Comparison of ENCODE assay signal across 8 cellular contexts in the genomic region with DNA sequence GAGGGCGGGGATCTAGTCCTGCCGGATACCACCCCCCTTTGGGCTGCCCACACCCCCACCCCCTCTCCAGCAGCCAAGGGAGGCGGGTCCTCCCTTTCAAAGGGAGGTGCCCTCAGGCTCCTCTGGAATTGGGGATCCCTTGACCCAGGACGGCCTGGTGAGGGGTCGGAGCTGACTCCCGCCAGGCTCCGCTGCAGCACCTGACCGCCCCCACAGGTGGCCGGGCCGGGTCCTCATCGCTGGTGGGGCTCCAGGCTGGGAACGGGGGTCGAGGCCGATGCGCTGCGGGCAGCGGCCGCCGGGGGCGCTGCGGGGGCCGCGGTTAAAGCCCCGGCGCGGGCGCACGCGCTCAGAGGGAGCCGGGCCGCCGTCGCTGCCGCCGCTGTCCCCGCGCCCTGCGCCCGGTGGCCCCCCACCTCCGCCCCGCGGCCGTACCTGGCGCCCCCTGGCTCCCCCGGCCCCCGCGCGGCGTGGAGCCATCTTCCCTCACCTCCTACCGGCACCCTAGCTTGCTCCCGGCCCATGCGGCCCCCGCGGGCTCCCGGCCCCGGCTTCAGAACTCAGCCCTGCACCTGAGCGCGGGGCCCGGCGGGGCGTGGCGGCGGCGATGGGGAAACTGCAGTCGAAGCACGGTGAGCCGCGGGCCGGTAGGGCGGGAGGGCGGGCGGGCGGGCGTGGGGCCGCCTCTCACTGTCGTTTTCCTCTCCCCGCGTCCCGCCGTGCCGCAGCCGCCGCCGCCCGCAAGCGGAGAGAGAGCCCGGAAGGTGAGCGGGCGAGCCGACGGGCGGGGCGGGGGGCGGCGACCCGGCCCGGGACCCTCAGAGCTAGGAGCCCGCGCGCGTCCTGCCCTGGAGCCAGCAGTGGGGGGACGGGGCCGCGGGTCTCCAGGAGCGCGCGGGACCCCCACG. TPM values are rescaled to one million over a fixed set of nuclear protein-coding genes. Genes with fewer than 3 reads are reported as not detected.
DNase-seq lines count a peak whose midpoint lies in the region; ATAC-seq and TF ChIP-seq lines count a peak whose summit lies in the region.

A gene with protein sequence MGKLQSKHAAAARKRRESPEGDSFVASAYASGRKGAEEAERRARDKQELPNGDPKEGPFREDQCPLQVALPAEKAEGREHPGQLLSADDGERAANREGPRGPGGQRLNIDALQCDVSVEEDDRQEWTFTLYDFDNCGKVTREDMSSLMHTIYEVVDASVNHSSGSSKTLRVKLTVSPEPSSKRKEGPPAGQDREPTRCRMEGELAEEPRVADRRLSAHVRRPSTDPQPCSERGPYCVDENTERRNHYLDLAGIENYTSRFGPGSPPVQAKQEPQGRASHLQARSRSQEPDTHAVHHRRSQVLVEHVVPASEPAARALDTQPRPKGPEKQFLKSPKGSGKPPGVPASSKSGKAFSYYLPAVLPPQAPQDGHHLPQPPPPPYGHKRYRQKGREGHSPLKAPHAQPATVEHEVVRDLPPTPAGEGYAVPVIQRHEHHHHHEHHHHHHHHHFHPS (plus strand): TSS at position 352 of the 908 bp plus-strand sequence. CDS start 256 bp downstream, at position 608.

- TF ChIP-seq POLR2A in Peyer's patch (IDR thresholded peaks at IDR 0.05) = no peak
- no peak for TF ChIP-seq POLR2A in body of pancreas (IDR thresholded peaks at IDR 0.05)

- H3K36me3 ChIP-seq in CD8-positive, alpha-beta T cell (ENCODE audit: insufficient read depth, low read length) = no peaks in the 10 kb centered on the region
- H3K36me3 ChIP-seq in H7 (replicated peaks; ENCODE audit: control insufficient read depth, insufficient read depth, low read length) (no peaks in the 10 kb centered on the region), Peyer's patch (no peaks in the 10 kb centered on the region), body of pancreas (replicated peaks in 1 of 2; ENCODE audit: insufficient read depth in 1 of 2, low read depth in 2 of 2) (no peaks in the 10 kb centered on the region)

- H3K27ac ChIP-seq in CD8-positive, alpha-beta T cell (ENCODE audit: low read depth, low read length) = no peak within 1 kb of the TSS
- H3K27ac ChIP-seq in Peyer's patch (peak within 1 kb of the TSS in 1 of 4 donors; percentile 41), body of pancreas (no peak within 1 kb of the TSS)

- ATAC-seq in CD8-positive, alpha-beta T cell = peak; percentile 76
- peak; percentile 51 for ATAC-seq in body of pancreas
- ATAC-seq in stimulated activated effector memory CD8-positive, alpha-beta T cell treated with anti-CD3 and anti-CD28 coated beads, Interleukin-12 subunit alpha, Interleukin-12 subunit beta, amount 100 ng/mL, for 72 hours = peak; percentile 42

- H3K27me3 Mint-ChIP-seq in CD8-positive, alpha-beta T cell (ENCODE audit: low read depth) = peaks cover 41% of the 10 kb centered on the region

- H3K9me3 ChIP-seq in CD8-positive, alpha-beta T cell (ENCODE audit: low read length) = no peaks in the 10 kb centered on the region
- H3K9me3 ChIP-seq in Peyer's patch (no peaks in the 10 kb centered on the region), body of pancreas (no peaks in the 10 kb centered on the region)

- TF ChIP-seq CTCF in CD8-positive, alpha-beta T cell (IDR thresholded peaks at IDR 0.05) = peak; percentile 23
- TF ChIP-seq CTCF in Peyer's patch (IDR thresholded peaks at IDR 0.05) (peak; percentile 15 to 63 (median 50)), body of pancreas (IDR thresholded peaks at IDR 0.05) (peak; percentile 41 to 74 (median 65))

- peak in 6 of 7 experiments; percentile 11 to 62 (median 38) for DNase-seq in CD8-positive, alpha-beta T cell
- DNase-seq in H7 (peak; percentile 98), Peyer's patch (peak; percentile 1 to 61 (median 48)), body of pancreas (peak in 3 of 4 donors; percentile 31 to 54 (median 32)), kidney tubule cell (ENCODE audit: low spot score) (peak; percentile 9), NCI-H2107 (lab: John Stamatoyannopoulos, UW) (no peak), EL (no peak)
- DNase-seq in stimulated activated effector memory CD8-positive, alpha-beta T cell treated with anti-CD3 and anti-CD28 coated beads, Interleukin-12 subunit alpha, Interleukin-12 subunit beta, amount 100 ng/mL, for 72 hours (ENCODE audit: low spot score in 2 of 2) = peak in 1 of 2 donors; percentile 68

- POLR2A ChIA-PET in CD8-positive, alpha-beta T cell (lab: Charles Lee) = no interaction called here

- 3% methylated on average over 59 of the region's 108 CpGs; no CpG with 5 or more reads in 1 of the 2 donors for WGBS in body of pancreas, 2 donors

- no peak within 1 kb of the TSS for H3K27ac Mint-ChIP-seq in CD8-positive, alpha-beta T cell
- H3K27ac Mint-ChIP-seq in stimulated activated effector memory CD8-positive, alpha-beta T cell treated with anti-CD3 and anti-CD28 coated beads, Interleukin-12 subunit alpha, Interleukin-12 subunit beta, amount 100 ng/mL, for 72 hours = no peak within 1 kb of the TSS

- no peak within 1 kb of the TSS for H3K4me3 ChIP-seq in CD8-positive, alpha-beta T cell (ENCODE audit: low read depth, low read length)
- H3K4me3 ChIP-seq in H7 (ENCODE audit: insufficient read depth, low read depth, low read length) (peak within 1 kb of the TSS; percentile 45), Peyer's patch (peak within 1 kb of the TSS; percentile 30 to 61 (median 56)), body of pancreas (peak within 1 kb of the TSS in 1 of 2 donors; percentile 17)

- H3K27me3 ChIP-seq in CD8-positive, alpha-beta T cell (ENCODE audit: insufficient read depth, low read length) = peaks cover 17% of the 10 kb centered on the region
- H3K27me3 ChIP-seq in H7 (ENCODE audit: control insufficient read depth, insufficient read depth, low read length) (peaks cover 55% of the 10 kb centered on the region), Peyer's patch (peaks cover 0 to 12% of the 10 kb centered on the region in 2 donors), body of pancreas (peaks cover 0 to 8% of the 10 kb centered on the region in 2 donors)

- H3K4me3 Mint-ChIP-seq in CD8-positive, alpha-beta T cell = peak within 1 kb of the TSS; percentile 65
- peak within 1 kb of the TSS; percentile 49 for H3K4me3 Mint-ChIP-seq in stimulated activated effector memory CD8-positive, alpha-beta T cell treated with anti-CD3 and anti-CD28 coated beads, Interleukin-12 subunit alpha, Interleukin-12 subunit beta, amount 100 ng/mL, for 72 hours

- no peaks in the 10 kb centered on the region for H3K36me3 Mint-ChIP-seq in CD8-positive, alpha-beta T cell
- H3K36me3 Mint-ChIP-seq in stimulated activated effector memory CD8-positive, alpha-beta T cell treated with anti-CD3 and anti-CD28 coated beads, Interleukin-12 subunit alpha, Interleukin-12 subunit beta, amount 100 ng/mL, for 72 hours = no peaks in the 10 kb centered on the region

- no peaks in the 10 kb centered on the region for H3K9me3 Mint-ChIP-seq in CD8-positive, alpha-beta T cell
- H3K9me3 Mint-ChIP-seq in stimulated activated effector memory CD8-positive, alpha-beta T cell treated with anti-CD3 and anti-CD28 coated beads, Interleukin-12 subunit alpha, Interleukin-12 subunit beta, amount 100 ng/mL, for 72 hours = no peaks in the 10 kb centered on the region

- CTCF ChIA-PET in CD8-positive, alpha-beta T cell (lab: Charles Lee) = interaction anchor here (0.9 to 3.6 kb wide), 7 partner anchors 11 to 132 kb away, joined by 3 to 18 read pairs (median 3); no protein-coding TSS in a partner anchor

- peaks cover 16% of the 10 kb centered on the region for H3K4me1 Mint-ChIP-seq in CD8-positive, alpha-beta T cell (ENCODE audit: low read depth)
- peaks cover 20% of the 10 kb centered on the region for H3K4me1 Mint-ChIP-seq in stimulated activated effector memory CD8-positive, alpha-beta T cell treated with anti-CD3 and anti-CD28 coated beads, Interleukin-12 subunit alpha, Interleukin-12 subunit beta, amount 100 ng/mL, for 72 hours

- intact Hi-C loops in CD8-positive, alpha-beta T cell (cut with DNase I, micrococcal nuclease) = loop anchor here (2.0 to 5.0 kb wide), 2 partner anchors 86 to 132 kb away; no protein-coding TSS in a partner anchor
- intact Hi-C loops in body of pancreas (cut with DNase I) = no loop called here

- H3K4me1 ChIP-seq in CD8-positive, alpha-beta T cell (ENCODE audit: insufficient read depth, low read length) = peaks cover 29% of the 10 kb centered on the region
- H3K4me1 ChIP-seq in Peyer's patch = peaks cover 0 to 48% (median 7%) of the 10 kb centered on the region in 4 donors
- H3K4me1 ChIP-seq in body of pancreas = peaks cover 44% of the 10 kb centered on the region

RNA-seq across cellular contexts. Expression of the gene that starts here (rescaled TPM):
- under 1 TPM in 1 of 2 experiments, not detected in 1; 0.33 TPM for total RNA-seq in CD8-positive, alpha-beta T cell
- 4.9 and 5.7 TPM in 2 replicates for total RNA-seq in H7 (2014; rRNA removed; shearing (Covaris generic))
- total RNA-seq in Peyer's patch = 1 to 10 TPM; 1.9 to 9.9 (median 3.5) TPM
- 10 to 100 TPM in 1 of 2 donors, 1 to 10 TPM in 1; 4.2 to 12.2 TPM for total RNA-seq in body of pancreas

Comparison
In these comparisons a context has a peak if more than half of its experiments do, and no peak if none do; other contexts are left out.
1. Peak in DNase-seq and ATAC-seq in CD8-positive, alpha-beta T cell; RNA of the gene not detected or under 1 TPM.
2. DNase-seq: peak in H7 (single experiment), Peyer's patch (3 of 3), body of pancreas (3 of 4) and kidney tubule cell (single experiment); none in NCI-H2107 (single experiment) and EL (single experiment).
3. Peak in every context shown above with its lines, with median percentiles within 50 percentile points of each other: ATAC-seq and CTCF ChIP-seq.